9 cellular contexts compared by ENCODE assay signal in genomic region chr5:131496400-131496713, GRCh38.
DNase-seq lines count a peak whose midpoint lies in the region; ATAC-seq, FAIRE-seq and TF ChIP-seq lines count a peak whose summit lies in the region.
"Had no signal": no experiment of that assay in that cellular context is flagged by ENCODE, and none has a peak within 500 bp of the region (broad histone marks: within the 10 kb centered on the region; RNA-seq: fewer than 3 reads in every experiment).

No MANE protein-coding gene starts in this region.

- H3K27me3 Mint-ChIP-seq in activated naive CD8-positive, alpha-beta T cell = no peaks in the 10 kb centered on the region

- peaks cover 20% of the 10 kb centered on the region for H3K36me3 Mint-ChIP-seq in activated naive CD8-positive, alpha-beta T cell

- DNase-seq in GM12892 (ENCODE audit: insufficient read length) (peak; percentile 1), amniotic stem cell (lab: John Stamatoyannopoulos, UW) (no peak), COLO829 (ENCODE audit: low spot score) (no peak), DMS153 (lab: John Stamatoyannopoulos, UW) (no peak), D341Med (ENCODE audit: low spot score) (no peak)
- DNase-seq: amygdala had no signal

- peaks cover 12% of the 10 kb centered on the region for H3K4me1 Mint-ChIP-seq in activated naive CD8-positive, alpha-beta T cell (ENCODE audit: low read depth)

- ATAC-seq in GM19438 (IDR thresholded peaks at IDR 0.05; ENCODE audit: low read depth, unreplicated experiment) (peak; percentile 92), HG03108 (IDR thresholded peaks at IDR 0.05; ENCODE audit: unreplicated experiment) (peak; percentile 93)

- no peaks in the 10 kb centered on the region for H3K9me3 Mint-ChIP-seq in activated naive CD8-positive, alpha-beta T cell (ENCODE audit: low read depth)

- peak; percentile 84 for FAIRE-seq in GM12892 (lab: Jason Lieb, UNC)

- TF ChIP-seq POLR2A in GM12892 (IDR thresholded peaks at IDR 0.05; ENCODE audit: low read depth, low read length) = no peak

- H3K4me3 Mint-ChIP-seq in activated naive CD8-positive, alpha-beta T cell = no peak overlapping the region

- H3K27ac Mint-ChIP-seq in activated naive CD8-positive, alpha-beta T cell = peak overlapping the region; percentile 76
